Comparison of ENCODE assay signal across 28 cellular contexts in the genomic region with DNA sequence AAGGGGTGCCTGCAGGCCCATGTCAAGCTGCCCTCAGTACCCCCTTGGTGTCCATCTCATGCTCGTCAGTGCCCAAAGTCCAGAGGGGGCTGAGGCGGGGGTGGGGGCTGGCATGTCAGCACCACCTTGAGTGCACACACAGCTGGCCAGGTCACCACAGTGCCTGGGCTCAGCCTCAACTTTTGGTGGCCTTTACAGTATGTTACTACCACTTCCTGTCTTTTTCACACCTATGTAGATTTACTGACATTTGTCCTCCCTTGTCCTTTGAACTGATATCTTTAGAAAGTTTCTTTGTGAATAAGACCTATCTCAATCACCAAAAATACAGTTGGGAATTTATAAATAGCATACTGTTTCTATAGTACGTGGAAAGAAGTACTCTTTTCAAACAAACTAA. TPM values are rescaled to one million over a fixed set of nuclear protein-coding genes. Genes with fewer than 3 reads are reported as not detected.
"Had no signal": no experiment of that assay in that cellular context is flagged by ENCODE, and none has a peak within 500 bp of the region (broad histone marks: within the 10 kb centered on the region; RNA-seq: fewer than 3 reads in every experiment).

No MANE protein-coding gene starts in this region.

- DNase-seq: hypothalamus; immature natural killer cell; kidney; left colon; left lung; lower lobe of right lung; mammary epithelial cell; mesenchymal stem cell; naive B cell; natural killer cell; nephron progenitor cell; ovary; right cardiac atrium; stimulated activated CD4-positive, alpha-beta T cell treated with anti-CD3 and anti-CD28 coated beads, Interleukin-12 subunit alpha, Interleukin-12 subunit beta, amount 100 ng/mL, for 4 hours; stimulated activated CD4-positive, alpha-beta T cell treated with anti-CD3 and anti-CD28 coated beads, Interleukin-15, amount 100 ng/mL, for 24 hours; stimulated activated CD4-positive, alpha-beta T cell treated with anti-CD3 and anti-CD28 coated beads, Interleukin-2, amount 100 ng/mL, for 24 hours; stimulated activated CD4-positive, alpha-beta T cell treated with anti-CD3 and anti-CD28 coated beads, Interleukin-4, amount 100 ng/mL, for 1 hour; stimulated activated naive CD4-positive, alpha-beta T cell; tibial artery; upper lobe of right lung had no signal

- H3K4me3 ChIP-seq: left lung, lower lobe of right lung, neural progenitor cell, ovary, skin epidermis, suprapubic skin, thoracic aorta, tibial artery, upper lobe of right lung had no signal

- FAIRE-seq: islet of Langerhans, kidney, urothelium cell line had no signal

- H3K9ac ChIP-seq: neural progenitor cell had no signal

- H3K27ac ChIP-seq: left lung, lower lobe of right lung, neural progenitor cell, ovary, skin epidermis, suprapubic skin, thoracic aorta, tibial artery, upper lobe of right lung had no signal

- H3K36me3 ChIP-seq: lower lobe of right lung, ovary, thoracic aorta had no signal

- H3K9me3 ChIP-seq: lower lobe of right lung, ovary, suprapubic skin, thoracic aorta, tibial artery, upper lobe of right lung had no signal

- H3K4me2 ChIP-seq: neural progenitor cell had no signal

- H2AFZ ChIP-seq: neural progenitor cell had no signal

- H3K27me3 ChIP-seq: left lung, neural progenitor cell, ovary, suprapubic skin, tibial artery, upper lobe of right lung had no signal

- H3K4me1 ChIP-seq: left lung, lower lobe of right lung, suprapubic skin, upper lobe of right lung had no signal

- ATAC-seq: left colon, left lung, lower lobe of right lung, natural killer cell, right cardiac atrium, sciatic nerve, upper lobe of right lung had no signal

RNA-seq across cellular contexts. Expression of gene NPNT, which starts 58.7 kb away (rescaled TPM):
- total RNA-seq: mononuclear cell, natural killer cell had no signal
- polyA plus RNA-seq: immature natural killer cell, mammary epithelial cell had no signal
